In the genomic region with DNA sequence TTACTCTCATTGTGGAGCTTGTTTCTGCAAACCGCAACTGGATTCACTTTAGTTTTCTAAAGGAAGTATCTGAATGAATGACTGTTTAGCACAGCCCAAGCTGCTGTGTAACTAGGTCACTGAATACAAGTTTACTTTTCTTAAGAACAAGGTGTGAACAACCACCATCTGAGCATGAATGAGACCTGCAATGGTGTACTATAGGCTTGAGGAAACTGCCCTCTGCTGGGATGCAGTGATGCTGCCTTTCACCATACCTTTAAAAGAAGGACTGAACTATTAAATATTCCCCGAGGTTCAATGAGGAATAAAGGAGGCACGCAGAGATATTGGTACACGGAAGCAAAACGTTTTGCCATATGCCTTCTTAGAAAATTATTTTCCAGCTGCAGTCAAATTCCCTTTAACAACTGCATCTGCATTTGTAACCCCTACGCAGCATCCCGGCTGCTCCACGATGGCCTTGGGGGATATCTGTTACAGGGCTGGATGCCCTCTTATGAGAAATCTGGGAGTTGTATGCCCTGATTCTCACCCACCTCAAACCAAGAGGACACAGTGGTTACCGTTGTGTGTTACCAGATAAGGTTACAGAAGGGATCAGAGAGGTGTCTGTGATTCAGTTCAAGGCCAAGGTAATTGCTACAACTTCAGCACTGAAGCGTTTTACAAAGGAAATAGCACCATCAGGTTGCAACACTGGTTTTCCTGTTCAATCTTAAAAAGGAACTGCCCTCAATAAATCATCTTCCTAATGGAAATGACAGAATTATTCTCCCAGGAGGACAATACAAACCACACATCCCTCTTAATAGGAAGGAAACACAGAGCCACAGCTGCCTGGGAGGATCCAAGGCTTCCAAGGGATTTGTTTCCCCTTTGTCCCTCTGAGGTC, we compare ENCODE assay signal across 8 cellular contexts.
DNase-seq lines count a peak whose midpoint lies in the region; ATAC-seq and TF ChIP-seq lines count a peak whose summit lies in the region.

No MANE protein-coding gene starts in this region.

- H3K36me3 ChIP-seq in mesenchymal stem cell (ENCODE audit: control insufficient read depth in 1 of 2, insufficient read depth in 2 of 2, low read depth in 1 of 2, low read length in 2 of 2) = no peaks in the 10 kb centered on the region
- H3K36me3 ChIP-seq in effector memory CD4-positive, alpha-beta T cell (ENCODE audit: control insufficient read depth, insufficient read depth, low read length) = no peaks in the 10 kb centered on the region

- peak; percentile 70 for TF ChIP-seq CTCF in cardiac fibroblast (IDR thresholded peaks at IDR 0.05; ENCODE audit: low read depth, low read length)

- no peak overlapping the region for H2BK12ac ChIP-seq in mesenchymal stem cell (ENCODE audit: low read length in 2 of 2)

- 72% methylated on average over 10 of the region's 10 CpGs for WGBS in mesenchymal stem cell

- no peak overlapping the region for H3K18ac ChIP-seq in mesenchymal stem cell (ENCODE audit: low read depth in 1 of 2, low read length in 2 of 2)

- H3K23ac ChIP-seq in mesenchymal stem cell (ENCODE audit: low read length in 2 of 2) = no peak overlapping the region

- H3K27me3 ChIP-seq in mesenchymal stem cell (ENCODE audit: control insufficient read depth in 1 of 2, insufficient read depth in 1 of 2, low read length in 2 of 2) = no peaks in the 10 kb centered on the region
- no peaks in the 10 kb centered on the region for H3K27me3 ChIP-seq in effector memory CD4-positive, alpha-beta T cell (replicated peaks; ENCODE audit: control insufficient read depth, insufficient read depth, low read length, poor library complexity, severe bottlenecking)

- no peak overlapping the region for H4K8ac ChIP-seq in mesenchymal stem cell (ENCODE audit: low read length)

- no peak overlapping the region for H3K4me2 ChIP-seq in mesenchymal stem cell (ENCODE audit: low read length, poor library complexity, severe bottlenecking)

- H3K9me3 ChIP-seq in mesenchymal stem cell (ENCODE audit: control insufficient read depth, low read length) = no peaks in the 10 kb centered on the region
- no peaks in the 10 kb centered on the region for H3K9me3 ChIP-seq in effector memory CD4-positive, alpha-beta T cell (ENCODE audit: control insufficient read depth, low read length)

- no peak overlapping the region for H2BK15ac ChIP-seq in mesenchymal stem cell (ENCODE audit: low read depth, poor library complexity, severe bottlenecking)

- no peaks in the 10 kb centered on the region for H3K4me1 ChIP-seq in mesenchymal stem cell (ENCODE audit: control insufficient read depth, insufficient read depth, low read depth, low read length)
- no peaks in the 10 kb centered on the region for H3K4me1 ChIP-seq in effector memory CD4-positive, alpha-beta T cell (ENCODE audit: control insufficient read depth, insufficient read depth, low read length, poor library complexity, severe bottlenecking)

- peak; percentile 47 for ATAC-seq in HG03439 (IDR thresholded peaks at IDR 0.05; ENCODE audit: unreplicated experiment)

- H4K91ac ChIP-seq in mesenchymal stem cell (ENCODE audit: low read length) = no peak overlapping the region

- no peak overlapping the region for H3K14ac ChIP-seq in mesenchymal stem cell (ENCODE audit: low read length in 2 of 2)

- H2BK5ac ChIP-seq in mesenchymal stem cell (ENCODE audit: low read depth, low read length, poor library complexity, severe bottlenecking) = no peak overlapping the region

- H2AK5ac ChIP-seq in mesenchymal stem cell (ENCODE audit: low read length, severe bottlenecking) = no peak overlapping the region

- no peak overlapping the region for H3K27ac ChIP-seq in mesenchymal stem cell (ENCODE audit: low read length, poor library complexity, severe bottlenecking)
- no peak overlapping the region for H3K27ac ChIP-seq in effector memory CD4-positive, alpha-beta T cell (ENCODE audit: insufficient read depth, low read length, poor library complexity, severe bottlenecking)

- H3K79me1 ChIP-seq in mesenchymal stem cell (replicated peaks; ENCODE audit: low read length, poor library complexity, severe bottlenecking) = no peaks in the 10 kb centered on the region

- no peak overlapping the region for H3K4me3 ChIP-seq in cardiac fibroblast (replicated peaks in 1 of 2; ENCODE audit: low read depth in 2 of 2, low read length in 2 of 2)
- H3K4me3 ChIP-seq in mesenchymal stem cell (ENCODE audit: insufficient read depth in 1 of 2, low read depth in 1 of 2, low read length in 2 of 2) = no peak overlapping the region
- no peak overlapping the region for H3K4me3 ChIP-seq in effector memory CD4-positive, alpha-beta T cell (ENCODE audit: insufficient read depth, low read depth, low read length, poor library complexity, severe bottlenecking)

- H2BK120ac ChIP-seq in mesenchymal stem cell (ENCODE audit: low read depth, low read length) = no peak overlapping the region

- H3K9ac ChIP-seq in mesenchymal stem cell (ENCODE audit: low read length) = no peak overlapping the region

- no peak overlapping the region for H2AFZ ChIP-seq in mesenchymal stem cell (ENCODE audit: low read depth, low read length)

- H3K4ac ChIP-seq in mesenchymal stem cell (ENCODE audit: low read depth in 1 of 2, low read length in 2 of 2) = no peak overlapping the region

- DNase-seq in DMS53 treated with DMSO at 0.1 percent for 48 hours (lab: John Stamatoyannopoulos, UW; ENCODE audit: unreplicated experiment) (peak; percentile 18), cardiac fibroblast (ENCODE audit: low read depth in 2 of 2) (peak; percentile 70 to 86), mesenchymal stem cell (peak; percentile 13), NCI-H2196 treated with DMSO at 0.1 percent for 48 hours (lab: John Stamatoyannopoulos, UW; ENCODE audit: unreplicated experiment) (no peak), NCI-H1048 (lab: John Stamatoyannopoulos, UW) (no peak), ureter (ENCODE audit: low spot score) (no peak)
- no peak for DNase-seq in effector memory CD4-positive, alpha-beta T cell

Comparison
In these comparisons a context has a peak if more than half of its experiments do, and no peak if none do; other contexts are left out.
1. DNase-seq: peak in DMS53 treated with DMSO at 0.1 percent for 48 hours (single experiment), cardiac fibroblast (2 of 2) and mesenchymal stem cell (single experiment); none in effector memory CD4-positive, alpha-beta T cell (0 of 3), NCI-H2196 treated with DMSO at 0.1 percent for 48 hours (single experiment), NCI-H1048 (single experiment) and ureter (single experiment).